Comparison of ENCODE assay signal across 10 cellular contexts in the genomic region with DNA sequence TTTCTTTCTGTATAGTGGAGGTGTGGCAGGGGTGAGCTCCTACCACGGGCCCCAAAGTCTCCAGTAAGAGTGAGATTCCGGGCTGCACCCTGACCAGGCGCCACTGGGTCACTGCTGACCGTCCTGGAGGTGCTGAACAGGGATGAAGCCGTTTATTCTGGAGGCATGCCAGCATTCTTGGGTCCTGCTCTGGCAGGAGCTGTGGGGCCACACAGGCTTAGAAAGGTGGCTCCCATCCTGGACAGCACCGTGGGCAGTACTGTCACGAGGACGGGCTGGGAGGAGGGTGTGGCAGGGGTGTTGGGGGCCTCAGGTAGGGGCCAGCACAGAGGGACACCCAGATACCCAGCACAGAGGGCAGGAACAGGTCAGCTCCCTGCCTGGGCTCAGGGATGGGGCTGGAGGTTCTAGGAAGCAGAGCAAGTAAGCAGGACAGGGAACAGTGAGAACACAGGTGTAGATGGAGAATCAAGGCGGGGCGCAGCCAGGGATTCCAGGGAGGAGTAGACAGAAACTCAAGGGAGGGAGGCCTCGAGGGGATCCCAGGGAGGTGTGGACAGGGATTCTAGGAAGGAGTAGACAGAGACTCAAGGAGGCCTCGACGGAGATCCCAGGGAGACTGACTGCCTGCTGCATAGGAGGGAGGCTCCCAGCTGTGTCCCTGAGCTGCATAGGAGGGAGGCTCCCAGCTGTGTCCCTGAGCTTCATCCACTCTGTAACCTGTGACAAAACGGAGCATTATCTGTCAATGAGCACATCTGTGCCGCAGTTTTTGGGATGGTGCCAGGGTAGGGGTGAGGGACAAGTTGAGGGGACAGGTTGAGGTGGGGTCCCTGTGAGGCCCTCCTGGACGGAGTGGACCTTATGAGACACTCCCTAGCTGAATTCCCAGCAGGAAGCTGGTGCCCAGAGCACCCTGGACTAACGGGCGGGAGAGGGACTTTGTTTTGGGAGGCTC. TPM values are rescaled to one million over a fixed set of nuclear protein-coding genes. Genes with fewer than 3 reads are reported as not detected.
DNase-seq lines count a peak whose midpoint lies in the region; ATAC-seq, FAIRE-seq and TF ChIP-seq lines count a peak whose summit lies in the region.
"Had no signal": no experiment of that assay in that cellular context is flagged by ENCODE, and none has a peak within 500 bp of the region (broad histone marks: within the 10 kb centered on the region; RNA-seq: fewer than 3 reads in every experiment).

No MANE protein-coding gene starts in this region.

- peak overlapping the region in 8 of 10 experiments; percentile 57 to 79 (median 68); a peak in 14 of 20 replicates for H3K4me3 ChIP-seq in BLaER1 treated with 17β-estradiol and CSF1 and Interleukin-3, amounts not matched to agents 10 nM and 100 nM
- no peak overlapping the region for H3K4me3 ChIP-seq in IMR-90 (ENCODE audit: insufficient read depth, low read depth, low read length)
- H3K4me3 ChIP-seq in HepG2 (replicated peaks in 1 of 3; ENCODE audit: insufficient read depth in 1 of 3, low read depth in 2 of 3, low read length in 3 of 3): no peak overlapping the region; a peak in 1 of 6 replicates

- no peak overlapping the region for H3K18ac ChIP-seq in IMR-90 (ENCODE audit: low read depth, low read length)

- H3K4me1 Mint-ChIP-seq in activated CD4-positive, alpha-beta memory T cell treated with anti-CD3 and anti-CD28 coated beads for 36 hours (ENCODE audit: low read depth): peaks cover 5% of the 10 kb centered on the region

- no peaks in the 10 kb centered on the region for H3K36me3 Mint-ChIP-seq in activated CD4-positive, alpha-beta memory T cell treated with anti-CD3 and anti-CD28 coated beads for 36 hours

- CTCF ChIA-PET in IMR-90 (lab: Yijun Ruan, JAX) (no interaction called here), HepG2 (lab: Yijun Ruan, JAX; ENCODE audit: low intra/inter-chr PET ratio, low total read pairs) (no interaction called here)
- CTCF ChIA-PET in activated CD4-positive, alpha-beta memory T cell treated with anti-CD3 and anti-CD28 coated beads for 36 hours (lab: Charles Lee): no interaction called here

- H2BK120ac ChIP-seq in IMR-90 (ENCODE audit: low read depth, low read length): no peak overlapping the region

- no peak for DNase-seq in IMR-90
- DNase-seq in HepG2 (ENCODE audit: low spot score): no peak
- no peak for DNase-seq in activated CD4-positive, alpha-beta memory T cell treated with anti-CD3 and anti-CD28 coated beads for 36 hours
- DNase-seq in NCI-H2196 treated with DMSO at 0.1 percent for 48 hours (lab: John Stamatoyannopoulos, UW; ENCODE audit: unreplicated experiment): no peak
- no peak for DNase-seq in NCI-H128 (lab: John Stamatoyannopoulos, UW; ENCODE audit: unreplicated experiment)
- DNase-seq in caudate nucleus (lab: John Stamatoyannopoulos, UW): no peak
- DNase-seq: DND-41, Peyer's patch had no signal

- H4K20me1 ChIP-seq in BLaER1 treated with 17β-estradiol and CSF1 and Interleukin-3, amounts not matched to agents 10 nM and 100 nM: peaks cover 0 to 7% (median 0%) of the 10 kb centered on the region in 11 experiments; a peak in 3 of 22 replicates
- H4K20me1 ChIP-seq in IMR-90 (ENCODE audit: insufficient read depth, low read length) (no peaks in the 10 kb centered on the region), HepG2 (ENCODE audit: insufficient read depth, low read length) (no peaks in the 10 kb centered on the region)

- H2BK5ac ChIP-seq in IMR-90 (ENCODE audit: low read depth, low read length, poor library complexity, severe bottlenecking): no peak overlapping the region

- no peak overlapping the region for H2BK15ac ChIP-seq in IMR-90 (ENCODE audit: low read depth, low read length)

- no peaks in the 10 kb centered on the region for H3K79me1 ChIP-seq in IMR-90 (ENCODE audit: low read depth in 1 of 2, low read length in 2 of 2)

- no peak overlapping the region for H4K8ac ChIP-seq in IMR-90 (ENCODE audit: low read depth in 2 of 2, low read length in 2 of 2)

- H3K27ac ChIP-seq in BLaER1 treated with 17β-estradiol and CSF1 and Interleukin-3, amounts not matched to agents 10 nM and 100 nM: peak overlapping the region in 9 of 11 experiments; percentile 46 to 91 (median 85); a peak in 17 of 22 replicates
- H3K27ac ChIP-seq in IMR-90 (ENCODE audit: insufficient read depth, low read length) (no peak overlapping the region), VCaP (peak overlapping the region; percentile 51; the same call in 1 of the 2 replicates), HepG2 (ENCODE audit: extremely low read length, insufficient read depth, low read length) (no peak overlapping the region), caudate nucleus (ENCODE audit: low read depth, low read length) (no peak overlapping the region)
- H3K27ac ChIP-seq: Peyer's patch had no signal

- no TSS peak for BruUV-seq in IMR-90 (replicated peaks; lab: Mats Ljungman, UMichigan)
- BruUV-seq in HepG2 (replicated peaks; lab: Mats Ljungman, UMichigan): no TSS peak

- H3K79me2 ChIP-seq in HepG2 (ENCODE audit: insufficient read depth, low read length): no peaks in the 10 kb centered on the region

- H3K23ac ChIP-seq in IMR-90 (ENCODE audit: low read depth, low read length): no peak overlapping the region

- dilution Hi-C loops in IMR-90 (cut with HindIII; ENCODE audit: low sequenced_read_pairs, unreplicated experiment): no loop called here

- H3K27me3 ChIP-seq in BLaER1 treated with 17β-estradiol and CSF1 and Interleukin-3, amounts not matched to agents 10 nM and 100 nM: peaks cover 0 to 26% (median 0%) of the 10 kb centered on the region in 11 experiments; a peak in 5 of 22 replicates
- H3K27me3 ChIP-seq in IMR-90 (ENCODE audit: control insufficient read depth, insufficient read depth, low read length) (peaks cover 69% of the 10 kb centered on the region), HepG2 (ENCODE audit: control insufficient read depth in 1 of 2, insufficient read depth in 2 of 2, low read length in 2 of 2) (peaks cover 12 to 61% of the 10 kb centered on the region in 2 experiments)

- TF ChIP-seq RAD21 in IMR-90 (IDR thresholded peaks at IDR 0.05; ENCODE audit: low read length) (no peak), HepG2 (CRISPR knock-in tag; IDR thresholded peaks at IDR 0.05) (no peak)

- H3K9me3 ChIP-seq in BLaER1 treated with 17β-estradiol and CSF1 and Interleukin-3, amounts not matched to agents 10 nM and 100 nM (replicated peaks in 1 of 11): 0 out of 22 replicates have a peak, but pooled peaks cover 0 to 5% (median 0%) of the 10 kb centered on the region in 11 experiments
- H3K9me3 ChIP-seq in IMR-90 (ENCODE audit: control insufficient read depth, insufficient read depth, low read length): no peaks in the 10 kb centered on the region
- H3K9me3 ChIP-seq in HepG2 (ENCODE audit: low read length): no peaks in the 10 kb centered on the region
- H3K9me3 ChIP-seq: Peyer's patch had no signal

- H3K14ac ChIP-seq in IMR-90 (replicated peaks; ENCODE audit: low read depth, low read length): no peak overlapping the region

- POLR2A ChIA-PET in IMR-90 (lab: Charles Lee; ENCODE audit: unreplicated experiment) (no interaction called here), HepG2 (lab: Yijun Ruan, JAX) (no interaction called here)
- POLR2A ChIA-PET in activated CD4-positive, alpha-beta memory T cell treated with anti-CD3 and anti-CD28 coated beads for 36 hours (lab: Charles Lee): no interaction called here

- no peak overlapping the region for H2BK20ac ChIP-seq in IMR-90 (ENCODE audit: low read depth, low read length)

- no peak overlapping the region for H3K27ac Mint-ChIP-seq in activated CD4-positive, alpha-beta memory T cell treated with anti-CD3 and anti-CD28 coated beads for 36 hours

- TF ChIP-seq EP300 in HepG2 (IDR thresholded peaks at IDR 0.05; ENCODE audit: low read depth in 2 of 2, low read length in 2 of 2) (no peak), HepG2 (CRISPR knock-in tag; IDR thresholded peaks at IDR 0.05; ENCODE audit: borderline replicate concordance) (no peak)

- no peaks in the 10 kb centered on the region for H3K9me1 ChIP-seq in IMR-90 (ENCODE audit: insufficient read depth, low read length)

- H4K5ac ChIP-seq in IMR-90 (ENCODE audit: low read depth, low read length): no peak overlapping the region

- no peak overlapping the region for H4K91ac ChIP-seq in IMR-90 (ENCODE audit: insufficient read depth, low read depth, low read length)

- H3K4me1 ChIP-seq in BLaER1 treated with 17β-estradiol and CSF1 and Interleukin-3, amounts not matched to agents 10 nM and 100 nM: peaks cover 0 to 51% (median 27%) of the 10 kb centered on the region in 10 experiments; a peak in 15 of 20 replicates
- H3K4me1 ChIP-seq in IMR-90 (ENCODE audit: control insufficient read depth, insufficient read depth, low read length) (no peaks in the 10 kb centered on the region), HepG2 (ENCODE audit: insufficient read depth, low read length) (no peaks in the 10 kb centered on the region)
- H3K4me1 ChIP-seq: Peyer's patch had no signal

- peaks cover 53% of the 10 kb centered on the region for H3K27me3 Mint-ChIP-seq in activated CD4-positive, alpha-beta memory T cell treated with anti-CD3 and anti-CD28 coated beads for 36 hours

- H3K4me2 ChIP-seq in BLaER1 treated with 17β-estradiol and CSF1 and Interleukin-3, amounts not matched to agents 10 nM and 100 nM: peak overlapping the region in 9 of 11 experiments; percentile 69 to 82 (median 78); a peak in 17 of 22 replicates
- H3K4me2 ChIP-seq in IMR-90 (ENCODE audit: low read depth, low read length): no peak overlapping the region
- H3K4me2 ChIP-seq in HepG2 (ENCODE audit: low read depth, low read length): 0 out of 2 replicates have a peak overlapping the region, but pooled peaks have one; percentile 47

- TF ChIP-seq POLR2A in IMR-90 (IDR thresholded peaks at IDR 0.05; ENCODE audit: low read depth, low read length) (no peak), HepG2 (IDR thresholded peaks at IDR 0.05; ENCODE audit: insufficient read depth in 1 of 2, low read depth in 2 of 2, low read length in 2 of 2) (no peak)

- ATAC-seq in IMR-90 (ENCODE audit: low read depth) (peak; percentile 14), HepG2 (peak; percentile 72)

- H2AFZ ChIP-seq in IMR-90 (replicated peaks; ENCODE audit: low read length, poor library complexity) (peak overlapping the region; percentile 61), HepG2 (ENCODE audit: low read length) (no peak overlapping the region)

- WGBS in IMR-90 (ENCODE audit: extremely low coverage in 2 of 2, insufficient read length in 1 of 2), 2 experiments: 54% methylated on average over 10 of the region's 18 CpGs; no CpG with 5 or more reads in 1 of the 2 experiments
- WGBS in HepG2 (ENCODE audit: low lambda C conversion rate): 20% methylated on average over 14 of the region's 18 CpGs

- in situ Hi-C loops in IMR-90 (cut with MboI; ENCODE audit: low sequenced_read_pairs): no loop called here
- in situ Hi-C loops in HepG2 (cut with HindIII; ENCODE audit: extremely low pct_ligation_motif_present, low pct_unique_long_range_greater_than_20kb): no loop called here

- H3K9me3 Mint-ChIP-seq in activated CD4-positive, alpha-beta memory T cell treated with anti-CD3 and anti-CD28 coated beads for 36 hours: no peaks in the 10 kb centered on the region

- H3K36me3 ChIP-seq in BLaER1 treated with 17β-estradiol and CSF1 and Interleukin-3, amounts not matched to agents 10 nM and 100 nM: peaks cover 0 to 20% (median 15%) of the 10 kb centered on the region in 11 experiments; a peak in 14 of 22 replicates
- H3K36me3 ChIP-seq in IMR-90 (ENCODE audit: control insufficient read depth, insufficient read depth, low read length): no peaks in the 10 kb centered on the region
- H3K36me3 ChIP-seq in HepG2 (replicated peaks in 1 of 2; ENCODE audit: control insufficient read depth in 1 of 2, insufficient read depth in 2 of 2, low read length in 2 of 2): no peaks in the 10 kb centered on the region
- H3K36me3 ChIP-seq: Peyer's patch had no signal

- FAIRE-seq in HepG2 (lab: Jason Lieb, UNC): no peak

- H3K4me3 Mint-ChIP-seq in activated CD4-positive, alpha-beta memory T cell treated with anti-CD3 and anti-CD28 coated beads for 36 hours: no peak overlapping the region

- H3K4ac ChIP-seq in IMR-90 (ENCODE audit: low read depth, low read length): no peak overlapping the region

- no peak overlapping the region for H3K56ac ChIP-seq in IMR-90 (ENCODE audit: extremely low read depth, insufficient read depth, low read length)

- no peak overlapping the region for H2AK9ac ChIP-seq in IMR-90 (replicated peaks; ENCODE audit: low read depth, low read length, poor library complexity)

- intact Hi-C loops in IMR-90 (cut with micrococcal nuclease) (no loop called here), HepG2 (cut with micrococcal nuclease; ENCODE audit: unreplicated experiment) (no loop called here)
- intact Hi-C loops in activated CD4-positive, alpha-beta memory T cell treated with anti-CD3 and anti-CD28 coated beads for 36 hours (cut with micrococcal nuclease): no loop called here

- TF ChIP-seq CTCF in IMR-90 (conservative IDR thresholded peaks at IDR 0.05; ENCODE audit: low read depth, low read length) (no peak), VCaP (conservative IDR thresholded peaks at IDR 0.05) (no peak), HepG2 (CRISPR knock-in tag; IDR thresholded peaks at IDR 0.05) (no peak)

- peak overlapping the region in 8 of 11 experiments; percentile 74 to 87 (median 84); a peak in 16 of 22 replicates for H3K9ac ChIP-seq in BLaER1 treated with 17β-estradiol and CSF1 and Interleukin-3, amounts not matched to agents 10 nM and 100 nM
- H3K9ac ChIP-seq in IMR-90 (ENCODE audit: low read depth, low read length): no peak overlapping the region
- H3K9ac ChIP-seq in HepG2 (ENCODE audit: insufficient read depth, low read depth, low read length): no peak overlapping the region

- H2AK5ac ChIP-seq in IMR-90 (ENCODE audit: low read depth, low read length): peak overlapping the region; percentile 35; the same call in 1 of the 2 replicates

RNA-seq across cellular contexts. Expression of gene PLEKHG4B, which starts 1.1 kb away (rescaled TPM):
- total RNA-seq in IMR-90 (2012; rRNA removed) (1.1 TPM in 2 replicates), HepG2 (2016; rRNA removed; fragmentation: Illumina TruSeq; extraction: Trizol) (0.09 TPM in 1 of 2 replicates, not detected in the other)
- polyA plus RNA-seq in IMR-90 (2012; rRNA removed) (1.1 and 1.4 TPM in 2 replicates), HepG2 (2011; rRNA removed) (0.04 TPM in 1 of 2 replicates, not detected in the other)
- polyA plus RNA-seq in IMR-90 (2012; cell fraction: cytosol; rRNA removed): 0.82 and 0.98 TPM in 2 replicates
- 3.8 and 5.2 TPM in 2 replicates for polyA plus RNA-seq in IMR-90 (2012; cell fraction: nucleus; rRNA removed; ENCODE audit: low replicate concordance)
- not detected in 2 replicates for total RNA-seq in HepG2 (2016; cell fraction: cytosol; rRNA removed; fragmentation: Illumina TruSeq; extraction: Trizol; ENCODE audit: low read depth)
- not detected in 2 replicates for total RNA-seq in HepG2 (2016; cell fraction: insoluble cytoplasmic fraction; rRNA removed; fragmentation: Illumina TruSeq; extraction: Trizol)
- total RNA-seq in HepG2 (2016; cell fraction: membrane; rRNA removed; fragmentation: Illumina TruSeq; extraction: Trizol): not detected in 2 replicates
- total RNA-seq in HepG2 (2016; cell fraction: nucleus; rRNA removed; fragmentation: Illumina TruSeq; extraction: Trizol): not detected in 2 replicates
- 0.04 TPM in 1 of 2 replicates, not detected in the other for polyA plus RNA-seq in HepG2 (2011; cell fraction: cytosol; rRNA removed)
- polyA plus RNA-seq in HepG2 (2011; cell fraction: nucleus; rRNA removed): 0.16 TPM in 1 of 2 replicates, not detected in the other
- polyA plus RNA-seq in HepG2 (2012): 0.05 TPM in 1 of 2 replicates, not detected in the other
- not detected in 2 replicates for polyA plus RNA-seq in HepG2 (2016; cell fraction: cytosol; fragmentation: Illumina TruSeq; extraction: Trizol; ENCODE audit: low read depth)
- not detected in 2 replicates for polyA plus RNA-seq in HepG2 (2016; cell fraction: insoluble cytoplasmic fraction; fragmentation: Illumina TruSeq; extraction: Trizol; ENCODE audit: low read depth)
- polyA plus RNA-seq in HepG2 (2016; cell fraction: membrane; fragmentation: Illumina TruSeq; extraction: Trizol; ENCODE audit: low read depth): not detected in 2 replicates
- not detected in 2 replicates for polyA plus RNA-seq in HepG2 (2016; cell fraction: nucleus; fragmentation: Illumina TruSeq; extraction: Trizol; ENCODE audit: insufficient read depth, low read depth)
- not detected in 2 replicates for polyA minus RNA-seq in HepG2 (2011; rRNA and poly(A)+ RNA removed; ENCODE audit: low replicate concordance)
- polyA minus RNA-seq in HepG2 (2011; cell fraction: cytosol; rRNA and poly(A)+ RNA removed): not detected in 2 replicates
- 0.13 TPM in 1 of 2 replicates, not detected in the other for polyA minus RNA-seq in HepG2 (2011; cell fraction: nucleus; rRNA and poly(A)+ RNA removed)
- total RNA-seq in activated CD4-positive, alpha-beta memory T cell treated with anti-CD3 and anti-CD28 coated beads for 36 hours: not detected

Comparison
In these comparisons a context has a peak if more than half of its experiments do, and no peak if none do; other contexts are left out.
1. H3K27ac ChIP-seq: peak in BLaER1 treated with 17β-estradiol and CSF1 and Interleukin-3, amounts not matched to agents 10 nM and 100 nM (9 of 11) and VCaP (single experiment); none in IMR-90 (single experiment), HepG2 (single experiment) and caudate nucleus (single experiment).
2. H3K4me3 ChIP-seq: peak in BLaER1 treated with 17β-estradiol and CSF1 and Interleukin-3, amounts not matched to agents 10 nM and 100 nM (8 of 10); none in IMR-90 (single experiment) and HepG2 (0 of 3).
3. H3K9ac ChIP-seq: peak in BLaER1 treated with 17β-estradiol and CSF1 and Interleukin-3, amounts not matched to agents 10 nM and 100 nM (8 of 11); none in IMR-90 (single experiment) and HepG2 (single experiment).